9 cellular contexts compared by ENCODE assay signal in the genomic region with DNA sequence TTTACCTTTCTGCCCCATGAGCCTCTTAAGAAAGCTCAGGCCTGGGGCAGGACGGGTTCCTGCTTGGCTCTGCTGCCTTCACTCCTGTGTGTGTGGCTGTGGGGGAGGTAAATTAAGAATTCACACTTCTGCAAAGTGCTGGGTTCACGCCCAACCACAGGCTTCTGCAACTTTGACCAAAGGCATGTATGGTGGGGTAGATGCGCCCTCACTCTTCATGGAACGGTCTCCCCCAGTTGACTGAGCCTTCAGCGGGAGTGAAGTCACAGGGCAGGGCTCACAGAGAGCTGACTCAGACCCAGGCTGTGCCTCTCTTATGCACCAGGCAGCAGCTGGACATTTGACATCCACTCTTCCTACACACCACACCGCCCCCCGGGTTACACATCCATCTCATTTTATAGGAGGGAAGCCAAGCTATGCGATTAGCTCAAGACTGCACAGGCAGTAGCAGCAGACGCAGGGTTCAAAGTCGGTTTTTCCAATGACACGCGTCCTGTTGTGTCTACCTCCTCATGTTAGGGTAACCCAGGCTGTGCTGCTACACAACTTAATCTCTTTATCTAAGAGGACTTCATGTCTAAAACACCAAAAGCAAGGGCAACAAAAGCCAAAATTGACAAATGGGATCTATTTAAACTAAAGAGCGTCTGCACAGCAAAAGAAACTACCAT. TPM values are rescaled to one million over a fixed set of nuclear protein-coding genes. Genes with fewer than 3 reads are reported as not detected.
DNase-seq lines count a peak whose midpoint lies in the region; ATAC-seq and TF ChIP-seq lines count a peak whose summit lies in the region.
"Had no signal": no experiment of that assay in that cellular context is flagged by ENCODE, and none has a peak within 500 bp of the region (broad histone marks: within the 10 kb centered on the region; RNA-seq: fewer than 3 reads in every experiment).

No MANE protein-coding gene starts in this region.

- no peaks in the 10 kb centered on the region for H3K9me2 ChIP-seq in MM.1S (replicated peaks; ENCODE audit: insufficient read depth, low read length)

- H3K4me3 Mint-ChIP-seq in activated CD8-positive, alpha-beta memory T cell treated with anti-CD3 and anti-CD28 coated beads, Interleukin-2, amount 10 ng/mL, durations not matched to agents 7 days and 5 days, result peak overlapping the region; percentile 80
- H3K4me3 Mint-ChIP-seq in natural killer cell treated with Interleukin-12 subunit alpha and Interleukin-12 subunit beta and Interleukin-15 and Interleukin-18, amount 100 ng/mL, for 72 hours, result peak overlapping the region; percentile 80

- no peaks in the 10 kb centered on the region for H3K36me3 ChIP-seq in MM.1S (replicated peaks; ENCODE audit: insufficient read depth, low read length)

- H3K27ac ChIP-seq in MM.1S (ENCODE audit: low read length), result peak overlapping the region; percentile 50; the same call in 1 of the 2 replicates

- no peaks in the 10 kb centered on the region for H3K9me3 ChIP-seq in MM.1S (replicated peaks; ENCODE audit: insufficient read depth, low read length)

- no peak for TF ChIP-seq CTCF in MM.1S (IDR thresholded peaks at IDR 0.05; ENCODE audit: low read length)

- peak overlapping the region; percentile 69 for H3K4me2 ChIP-seq in MM.1S (ENCODE audit: low read depth, low read length)

- CTCF ChIA-PET in activated CD8-positive, alpha-beta memory T cell treated with anti-CD3 and anti-CD28 coated beads, Interleukin-2, amount 10 ng/mL, durations not matched to agents 7 days and 5 days (lab: Charles Lee), result interaction anchor here (0.9 to 5.7 kb wide), 11 partner anchors 10 to 128 kb away, joined by 3 to 53 read pairs (median 5); partner anchors contain the start of gene BCL11B

- H3K9me3 Mint-ChIP-seq in activated CD8-positive, alpha-beta memory T cell treated with anti-CD3 and anti-CD28 coated beads, Interleukin-2, amount 10 ng/mL, durations not matched to agents 7 days and 5 days (ENCODE audit: low read depth), result no peaks in the 10 kb centered on the region
- H3K9me3 Mint-ChIP-seq in natural killer cell treated with Interleukin-12 subunit alpha and Interleukin-12 subunit beta and Interleukin-15 and Interleukin-18, amount 100 ng/mL, for 72 hours, result no peaks in the 10 kb centered on the region

- ATAC-seq in activated CD8-positive, alpha-beta memory T cell treated with anti-CD3 and anti-CD28 coated beads, Interleukin-2, amount 10 ng/mL, durations not matched to agents 7 days and 5 days, result peak; percentile 92
- peak; percentile 69 for ATAC-seq in HG02642 (IDR thresholded peaks at IDR 0.05; ENCODE audit: poor library complexity, unreplicated experiment)
- ATAC-seq in natural killer cell treated with Interleukin-12 subunit alpha and Interleukin-12 subunit beta and Interleukin-15 and Interleukin-18, amount 100 ng/mL, for 72 hours, result peak; percentile 98 to 99
- ATAC-seq: right cardiac atrium had no signal

- H3K4me3 ChIP-seq in MM.1S (ENCODE audit: low read length), result peak overlapping the region; percentile 28; the same call in 1 of the 2 replicates

- no peaks in the 10 kb centered on the region; the same call in 1 of the 2 replicates for H3F3A ChIP-seq in MM.1S (ENCODE audit: insufficient read depth, low read length)

- H4K20me1 ChIP-seq in MM.1S (ENCODE audit: insufficient read depth, low read length), result no peaks in the 10 kb centered on the region

- peak overlapping the region; percentile 92 for H3K27ac Mint-ChIP-seq in activated CD8-positive, alpha-beta memory T cell treated with anti-CD3 and anti-CD28 coated beads, Interleukin-2, amount 10 ng/mL, durations not matched to agents 7 days and 5 days
- peak overlapping the region; percentile 76 to 89 for H3K27ac Mint-ChIP-seq in natural killer cell treated with Interleukin-12 subunit alpha and Interleukin-12 subunit beta and Interleukin-15 and Interleukin-18, amount 100 ng/mL, for 72 hours

- peak overlapping the region; percentile 41 for H2AFZ ChIP-seq in MM.1S (ENCODE audit: low read length)

- H3K79me2 ChIP-seq in MM.1S (ENCODE audit: low read length), result no peaks in the 10 kb centered on the region

- peak overlapping the region; percentile 33; the same call in 1 of the 2 replicates for H3K9ac ChIP-seq in MM.1S (ENCODE audit: low read length)

- no peaks in the 10 kb centered on the region for H3K27me3 ChIP-seq in MM.1S (replicated peaks; ENCODE audit: insufficient read depth, low read length)

- peak; percentile 84 for DNase-seq in activated CD8-positive, alpha-beta memory T cell treated with anti-CD3 and anti-CD28 coated beads, Interleukin-2, amount 10 ng/mL, durations not matched to agents 7 days and 5 days
- no peak for DNase-seq in activated CD8-positive, alpha-beta memory T cell treated with anti-CD3 and anti-CD28 coated beads, Interleukin-2, amount 50 U/mL, for 48 hours
- DNase-seq in MM.1S, result peak; percentile 24
- peak; percentile 91 for DNase-seq in natural killer cell treated with Interleukin-12 subunit alpha and Interleukin-12 subunit beta and Interleukin-15 and Interleukin-18, amount 100 ng/mL, for 72 hours (ENCODE audit: low spot score)
- DNase-seq in NCI-H2196 (lab: John Stamatoyannopoulos, UW; ENCODE audit: unreplicated experiment), result no peak
- DNase-seq in DMS79 (lab: John Stamatoyannopoulos, UW), result no peak
- no peak for DNase-seq in activated CD4-positive, alpha-beta T cell treated with anti-CD3 and anti-CD28 coated beads for 1 hour
- DNase-seq: right cardiac atrium had no signal

- H3K4me1 Mint-ChIP-seq in activated CD8-positive, alpha-beta memory T cell treated with anti-CD3 and anti-CD28 coated beads, Interleukin-2, amount 10 ng/mL, durations not matched to agents 7 days and 5 days, result peaks cover 26% of the 10 kb centered on the region
- peaks cover 56 to 58% of the 10 kb centered on the region in 2 donors for H3K4me1 Mint-ChIP-seq in natural killer cell treated with Interleukin-12 subunit alpha and Interleukin-12 subunit beta and Interleukin-15 and Interleukin-18, amount 100 ng/mL, for 72 hours (ENCODE audit: low read depth in 2 of 2)

- H3K27me3 Mint-ChIP-seq in activated CD8-positive, alpha-beta memory T cell treated with anti-CD3 and anti-CD28 coated beads, Interleukin-2, amount 10 ng/mL, durations not matched to agents 7 days and 5 days, result no peaks in the 10 kb centered on the region
- no peaks in the 10 kb centered on the region for H3K27me3 Mint-ChIP-seq in natural killer cell treated with Interleukin-12 subunit alpha and Interleukin-12 subunit beta and Interleukin-15 and Interleukin-18, amount 100 ng/mL, for 72 hours

- H3K36me3 Mint-ChIP-seq in activated CD8-positive, alpha-beta memory T cell treated with anti-CD3 and anti-CD28 coated beads, Interleukin-2, amount 10 ng/mL, durations not matched to agents 7 days and 5 days, result peaks cover 3% of the 10 kb centered on the region
- H3K36me3 Mint-ChIP-seq in natural killer cell treated with Interleukin-12 subunit alpha and Interleukin-12 subunit beta and Interleukin-15 and Interleukin-18, amount 100 ng/mL, for 72 hours, result no peaks in the 10 kb centered on the region

- no peaks in the 10 kb centered on the region for H3K4me1 ChIP-seq in MM.1S (ENCODE audit: low read length)

RNA-seq across cellular contexts. Expression of gene BCL11B, which starts 15.4 kb away (rescaled TPM):
- total RNA-seq in activated CD8-positive, alpha-beta memory T cell treated with anti-CD3 and anti-CD28 coated beads, Interleukin-2, amount 10 ng/mL, durations not matched to agents 7 days and 5 days, result 10 to 100 TPM; 53.0 to 66.2 TPM
- total RNA-seq in natural killer cell treated with Interleukin-12 subunit alpha and Interleukin-12 subunit beta and Interleukin-15 and Interleukin-18, amount 100 ng/mL, for 72 hours, result 10 to 100 TPM; 12.9 to 27.6 TPM

Comparison
In these comparisons a context has a peak if more than half of its experiments do, and no peak if none do; other contexts are left out.
1. DNase-seq: peak in activated CD8-positive, alpha-beta memory T cell treated with anti-CD3 and anti-CD28 coated beads, Interleukin-2, amount 10 ng/mL, durations not matched to agents 7 days and 5 days (single experiment), MM.1S (single experiment) and natural killer cell treated with Interleukin-12 subunit alpha and Interleukin-12 subunit beta and Interleukin-15 and Interleukin-18, amount 100 ng/mL, for 72 hours (single experiment); none in activated CD8-positive, alpha-beta memory T cell treated with anti-CD3 and anti-CD28 coated beads, Interleukin-2, amount 50 U/mL, for 48 hours (single experiment), NCI-H2196 (single experiment), DMS79 (single experiment) and activated CD4-positive, alpha-beta T cell treated with anti-CD3 and anti-CD28 coated beads for 1 hour (single experiment).
2. Peak in every context shown above with its lines, with median percentiles within 50 percentile points of each other: ATAC-seq.